9 cellular contexts compared by ENCODE assay signal in genomic region chr1:188420177-188420576, GRCh38.
"Had no signal": no experiment of that assay in that cellular context is flagged by ENCODE, and none has a peak within 500 bp of the region (broad histone marks: within the 10 kb centered on the region; RNA-seq: fewer than 3 reads in every experiment).

No MANE protein-coding gene starts in this region.

- H3K27ac Mint-ChIP-seq: GM23338, H9, HFFc6 had no signal

- H3K27ac ChIP-seq: HL-60 had no signal

- DNase-seq: H9, HCEC 1CT, HFFc6, IMR-90, KBM-7 had no signal

- H3K4me3 Mint-ChIP-seq: GM23338, H9, HFFc6 had no signal

- FAIRE-seq: H1, H54 had no signal

- H3K4me3 ChIP-seq: GM23338 had no signal

- H3K9me3 Mint-ChIP-seq: GM23338, H9, HFFc6 had no signal

- H3K4me1 Mint-ChIP-seq: GM23338, H9 had no signal
